In the genomic region with DNA sequence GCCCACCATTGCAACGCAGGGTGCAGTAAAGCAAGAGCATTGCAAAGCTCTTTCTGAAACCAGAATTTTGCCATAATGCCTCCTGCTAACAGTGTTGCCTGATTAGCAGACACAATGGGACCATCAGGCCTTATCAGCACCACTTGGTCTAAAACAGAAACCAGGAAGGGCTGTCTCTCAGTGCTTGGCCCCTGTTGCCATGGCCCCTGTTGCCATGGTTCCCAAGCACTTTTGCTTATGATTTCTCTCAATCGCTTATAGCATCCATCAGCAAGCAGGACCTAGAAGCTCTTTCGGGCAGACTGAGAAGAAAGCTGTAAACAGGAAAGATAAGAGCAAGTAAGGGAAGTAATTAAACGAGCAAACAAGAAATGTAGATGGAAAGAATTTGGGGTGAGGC, we compare ENCODE assay signal across 8 cellular contexts. TPM values are rescaled to one million over a fixed set of nuclear protein-coding genes. Genes with fewer than 3 reads are reported as not detected.
A peak's percentile ranks its signal among the peaks of the same experiment; 100 is the strongest.
DNase-seq lines count a peak whose midpoint lies in the region; ATAC-seq and TF ChIP-seq lines count a peak whose summit lies in the region.

No MANE protein-coding gene starts in this region.

- H3K36me3 Mint-ChIP-seq in T-helper 17 cell (ENCODE audit: low read depth) (no peaks in the 10 kb centered on the region), type B pancreatic cell (no peaks in the 10 kb centered on the region), chondrocyte (ENCODE audit: low read depth) (no peaks in the 10 kb centered on the region)

- H3K27ac Mint-ChIP-seq in T-helper 17 cell (peak overlapping the region; percentile 96), type B pancreatic cell (no peak overlapping the region), chondrocyte (ENCODE audit: unreplicated experiment) (no peak overlapping the region)

- H3K9me3 Mint-ChIP-seq in type B pancreatic cell (peaks cover 4% of the 10 kb centered on the region), chondrocyte (ENCODE audit: low read depth) (peaks cover 2% of the 10 kb centered on the region)

- H3K4me3 Mint-ChIP-seq in T-helper 17 cell (peak overlapping the region; percentile 69), type B pancreatic cell (no peak overlapping the region), chondrocyte (ENCODE audit: unreplicated experiment) (no peak overlapping the region)

- no peaks in the 10 kb centered on the region for H3K27me3 Mint-ChIP-seq in T-helper 17 cell
- H3K27me3 Mint-ChIP-seq in type B pancreatic cell: no peaks in the 10 kb centered on the region
- no peaks in the 10 kb centered on the region for H3K27me3 Mint-ChIP-seq in chondrocyte (ENCODE audit: low read depth)

- ATAC-seq in HG03139 (IDR thresholded peaks at IDR 0.05; ENCODE audit: unreplicated experiment) (peak; percentile 84), T-helper 17 cell (peak; percentile 93)

- no peaks in the 10 kb centered on the region for H3K9me3 ChIP-seq in T-helper 17 cell (ENCODE audit: control insufficient read depth, low read length, poor library complexity, severe bottlenecking)

- peak; percentile 59 for DNase-seq in activated gamma-delta T cell treated with Interleukin-2 at 50 U/mL for 16 hours
- no peak for DNase-seq in activated gamma-delta T cell (lab: John Stamatoyannopoulos, UW)
- peak; percentile 53 to 68 (median 59) for DNase-seq in T-helper 17 cell
- DNase-seq in dermis microvascular lymphatic vessel endothelial cell (ENCODE audit: low read depth in 2 of 2): peak; percentile 85 to 88
- DNase-seq in stimulated activated CD4-positive, alpha-beta T cell treated with anti-CD3 and anti-CD28 coated beads, Interleukin-1b, Interleukin-23, amount 100 ng/mL, for 48 hours: peak; percentile 28
- DNase-seq in type B pancreatic cell (ENCODE audit: extremely low spot score, unreplicated experiment): no peak
- DNase-seq in chondrocyte (ENCODE audit: low spot score): no peak

- TF ChIP-seq CTCF in type B pancreatic cell (conservative IDR thresholded peaks at IDR 0.05) (no peak), chondrocyte (IDR thresholded peaks at IDR 0.05) (no peak)

- H3K4me1 Mint-ChIP-seq in T-helper 17 cell (peaks cover 11% of the 10 kb centered on the region), type B pancreatic cell (ENCODE audit: unreplicated experiment) (peaks cover 7% of the 10 kb centered on the region), chondrocyte (ENCODE audit: low read depth) (no peaks in the 10 kb centered on the region)

RNA-seq across cellular contexts. Expression of a gene that starts 36.8 kb away (rescaled TPM):
- total RNA-seq in T-helper 17 cell: 1 to 10 TPM; 2.6 to 2.7 TPM
- 0.13 and 0.38 TPM in 2 replicates for total RNA-seq in dermis microvascular lymphatic vessel endothelial cell
- total RNA-seq in type B pancreatic cell (ENCODE audit: low replicate concordance): 16.1 and 21.9 TPM in 2 replicates
- 8.5 to 14.4 TPM (median 14.1 TPM) in 3 replicates for total RNA-seq in chondrocyte

Comparison
In these comparisons a context has a peak if more than half of its experiments do, and no peak if none do; other contexts are left out.
1. DNase-seq: peak in activated gamma-delta T cell treated with Interleukin-2 at 50 U/mL for 16 hours (single experiment), T-helper 17 cell (3 of 3), dermis microvascular lymphatic vessel endothelial cell (2 of 2) and stimulated activated CD4-positive, alpha-beta T cell treated with anti-CD3 and anti-CD28 coated beads, Interleukin-1b, Interleukin-23, amount 100 ng/mL, for 48 hours (single experiment); none in activated gamma-delta T cell (single experiment), type B pancreatic cell (single experiment) and chondrocyte (single experiment).